ENCODE assay signal across 1 cellular context in genomic region chr3:13927295-13927694, GRCh38.
TF ChIP-seq lines count a peak whose summit lies in the region.

No MANE protein-coding gene starts in this region.

TF ChIP-seq in HCT116, 20 proteins besides CTCF, POLR2A, EP300 and RAD21 (continued from another document):
- TF ChIP-seq EZH2 (IDR thresholded peaks at IDR 0.05) = no peak
- TF ChIP-seq, protein P1, sequence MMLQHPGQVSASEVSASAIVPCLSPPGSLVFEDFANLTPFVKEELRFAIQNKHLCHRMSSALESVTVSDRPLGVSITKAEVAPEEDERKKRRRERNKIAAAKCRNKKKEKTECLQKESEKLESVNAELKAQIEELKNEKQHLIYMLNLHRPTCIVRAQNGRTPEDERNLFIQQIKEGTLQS (IDR thresholded peaks at IDR 0.05) = no peak
- no peak for TF ChIP-seq FOSL1 (IDR thresholded peaks at IDR 0.05; ENCODE audit: low read depth)
- no peak for TF ChIP-seq TCF7L2 (IDR thresholded peaks at IDR 0.05; ENCODE audit: borderline replicate concordance, extremely low read depth, insufficient read depth, insufficient read length)
TF ChIP-seq in HCT116: peak in this region for 0.
